ENCODE assay signal across 8 cellular contexts in genomic region chr2:218405365-218406208, GRCh38. TPM values are rescaled to one million over a fixed set of nuclear protein-coding genes. Genes with fewer than 3 reads are reported as not detected.
DNase-seq lines count a peak whose midpoint lies in the region; ATAC-seq and TF ChIP-seq lines count a peak whose summit lies in the region.

No MANE protein-coding gene starts in this region.

- peak overlapping the region; percentile 43 for H3K4me3 ChIP-seq in brain microvascular endothelial cell (ENCODE audit: low read depth, low read length)
- H3K4me3 ChIP-seq in mesenchymal stem cell (ENCODE audit: insufficient read depth in 1 of 2, low read depth in 1 of 2, low read length in 2 of 2) = peak overlapping the region; percentile 34 to 74
- H3K4me3 ChIP-seq in upper lobe of left lung = peak overlapping the region in 3 of 4 donors; percentile 34 to 56 (median 53)

- peak overlapping the region; percentile 100 for H3K27ac ChIP-seq in 22Rv1
- peak overlapping the region; percentile 72 for H3K27ac ChIP-seq in KOPT-K1 (ENCODE audit: low read depth, low read length, poor library complexity, severe bottlenecking)
- H3K27ac ChIP-seq in brain microvascular endothelial cell = peak overlapping the region; percentile 42
- peak overlapping the region; percentile 86 for H3K27ac ChIP-seq in mesenchymal stem cell (ENCODE audit: low read length, poor library complexity, severe bottlenecking)
- H3K27ac ChIP-seq in upper lobe of left lung = peak overlapping the region; percentile 80 to 93 (median 88)

- H2BK120ac ChIP-seq in mesenchymal stem cell (ENCODE audit: low read depth, low read length) = peak overlapping the region; percentile 78

- no peaks in the 10 kb centered on the region for H3K9me3 ChIP-seq in KOPT-K1 (ENCODE audit: insufficient read depth, low read length, poor library complexity, severe bottlenecking)
- H3K9me3 ChIP-seq in mesenchymal stem cell (ENCODE audit: control insufficient read depth, low read length) = no peaks in the 10 kb centered on the region
- no peaks in the 10 kb centered on the region for H3K9me3 ChIP-seq in upper lobe of left lung

- H3K4me1 ChIP-seq in mesenchymal stem cell (ENCODE audit: control insufficient read depth, insufficient read depth, low read depth, low read length) (peaks cover 38% of the 10 kb centered on the region), upper lobe of left lung (peaks cover 48 to 70% (median 59%) of the 10 kb centered on the region in 4 donors)

- peak overlapping the region; percentile 85 for H2AK5ac ChIP-seq in mesenchymal stem cell (ENCODE audit: low read length, severe bottlenecking)

- peak overlapping the region; percentile 84 for H3K4me2 ChIP-seq in mesenchymal stem cell (ENCODE audit: low read length, poor library complexity, severe bottlenecking)

- peak overlapping the region; percentile 36 for H2BK5ac ChIP-seq in mesenchymal stem cell (ENCODE audit: low read depth, low read length, poor library complexity, severe bottlenecking)

- peak overlapping the region; percentile 2 for H2AFZ ChIP-seq in mesenchymal stem cell (ENCODE audit: low read depth, low read length)

- H3K79me1 ChIP-seq in mesenchymal stem cell (replicated peaks; ENCODE audit: low read length, poor library complexity, severe bottlenecking) = peaks cover 24% of the 10 kb centered on the region

- DNase-seq in brain microvascular endothelial cell (no peak), mesenchymal stem cell (peak; percentile 28), upper lobe of left lung (peak; percentile 34), OCI-M2 (lab: John Stamatoyannopoulos, UW; ENCODE audit: unreplicated experiment) (no peak), NCI-H1436 treated with DMSO at 0.1 percent for 48 hours (lab: John Stamatoyannopoulos, UW) (no peak)

- TF ChIP-seq CTCF in 22Rv1 (IDR thresholded peaks at IDR 0.05) = no peak
- no peak for TF ChIP-seq CTCF in brain microvascular endothelial cell (IDR thresholded peaks at IDR 0.05; ENCODE audit: low read depth, low read length, missing control alignments)
- TF ChIP-seq CTCF in upper lobe of left lung (IDR thresholded peaks at IDR 0.05) = no peak

- H3K14ac ChIP-seq in mesenchymal stem cell (ENCODE audit: low read length in 2 of 2) = peak overlapping the region in 1 of 2 experiments; percentile 23

- whole genome bisulfite sequencing in mesenchymal stem cell = 15% methylated on average over 19 of the region's 21 CpGs
- 30 to 36% methylated on average over 7 to 15 of the region's 21 CpGs for WGBS in upper lobe of left lung, 2 donors

- peak overlapping the region; percentile 90 for H4K8ac ChIP-seq in mesenchymal stem cell (ENCODE audit: low read length)

- TF ChIP-seq POLR2A in upper lobe of left lung (IDR thresholded peaks at IDR 0.05) = peak in 1 of 4 donors; percentile 41

- peak; percentile 21 for ATAC-seq in GM19397 (IDR thresholded peaks at IDR 0.05; ENCODE audit: unreplicated experiment)
- ATAC-seq in upper lobe of left lung (ENCODE audit: low FRiP score in 2 of 2) = peak in 1 of 2 donors; percentile 3

- peak overlapping the region; percentile 16 to 96 for H3K4ac ChIP-seq in mesenchymal stem cell (ENCODE audit: low read depth in 1 of 2, low read length in 2 of 2)

- peak overlapping the region; percentile 78 for H4K91ac ChIP-seq in mesenchymal stem cell (ENCODE audit: low read length)

- no peak for TF ChIP-seq EP300 in upper lobe of left lung (IDR thresholded peaks at IDR 0.05)

- in situ Hi-C loops in brain microvascular endothelial cell (cut with HindIII; ENCODE audit: low pct_ligation_motif_present, low sequenced_read_pairs) = no loop called here

- H3K23ac ChIP-seq in mesenchymal stem cell (ENCODE audit: low read length in 2 of 2) = peak overlapping the region in 1 of 2 experiments; percentile 14

- H3K36me3 ChIP-seq in KOPT-K1 (ENCODE audit: insufficient read depth, low read length) (peaks cover 35% of the 10 kb centered on the region; the same call in 1 of the 2 replicates), brain microvascular endothelial cell (replicated peaks) (peaks cover 20% of the 10 kb centered on the region), mesenchymal stem cell (ENCODE audit: control insufficient read depth in 1 of 2, insufficient read depth in 2 of 2, low read depth in 1 of 2, low read length in 2 of 2) (peaks cover 29 to 45% of the 10 kb centered on the region in 2 experiments), upper lobe of left lung (peaks cover 21 to 43% (median 35%) of the 10 kb centered on the region in 4 donors)

- H3K18ac ChIP-seq in mesenchymal stem cell (ENCODE audit: low read depth in 1 of 2, low read length in 2 of 2) = peak overlapping the region; percentile 76 to 94

- H2BK15ac ChIP-seq in mesenchymal stem cell (ENCODE audit: low read depth, poor library complexity, severe bottlenecking) = peak overlapping the region; percentile 81

- H3K27me3 ChIP-seq in brain microvascular endothelial cell (replicated peaks) = no peaks in the 10 kb centered on the region
- H3K27me3 ChIP-seq in mesenchymal stem cell (ENCODE audit: control insufficient read depth in 1 of 2, insufficient read depth in 1 of 2, low read length in 2 of 2) = no peaks in the 10 kb centered on the region
- H3K27me3 ChIP-seq in upper lobe of left lung = no peaks in the 10 kb centered on the region

- H3K9ac ChIP-seq in mesenchymal stem cell (ENCODE audit: low read length) = peak overlapping the region; percentile 77

- H2BK12ac ChIP-seq in mesenchymal stem cell (ENCODE audit: low read length in 2 of 2) = peak overlapping the region; percentile 81 to 90

RNA-seq across cellular contexts. Expression of gene CTDSP1, which starts 5.9 kb away (rescaled TPM):
- polyA plus RNA-seq in mesenchymal stem cell (2013, experiment 1 of 2) = 65.2 TPM
- 63.8 TPM for polyA plus RNA-seq in mesenchymal stem cell (2013, experiment 2 of 2)
- 100 to 1,000 TPM in 5 of 6 donors, 10 to 100 TPM in 1; 96.6 to 239 (median 189) TPM for total RNA-seq in upper lobe of left lung

RNA-seq across cellular contexts. Expression of gene VIL1, which starts 13.3 kb away (rescaled TPM):
- polyA plus RNA-seq in mesenchymal stem cell (2013, experiment 1 of 2) = not detected
- under 0.01 TPM for polyA plus RNA-seq in mesenchymal stem cell (2013, experiment 2 of 2)
- under 1 TPM in 3 of 6 donors, not detected in 3; 0.29 to 0.76 (median 0.40) TPM for total RNA-seq in upper lobe of left lung

RNA-seq across cellular contexts. Expression of gene SLC11A1, which starts 23.5 kb away (rescaled TPM):
- 0.10 TPM for polyA plus RNA-seq in mesenchymal stem cell (2013, experiment 1 of 2)
- 0.10 TPM for polyA plus RNA-seq in mesenchymal stem cell (2013, experiment 2 of 2)
- total RNA-seq in upper lobe of left lung = 1,000 to 10,000 TPM in 2 of 6 donors, 100 to 1,000 TPM in 4; 145 to 3,249 (median 371) TPM

RNA-seq across cellular contexts. Expression of gene CATIP, which starts 48.9 kb away (rescaled TPM):
- polyA plus RNA-seq in mesenchymal stem cell (2013, experiment 1 of 2) = not detected
- not detected for polyA plus RNA-seq in mesenchymal stem cell (2013, experiment 2 of 2)
- 1 to 10 TPM in 5 of 6 donors, under 1 TPM in 1; 0.77 to 8.5 (median 4.3) TPM for total RNA-seq in upper lobe of left lung

Comparison
In these comparisons a context has a peak if more than half of its experiments do, and no peak if none do; other contexts are left out.
1. H3K27ac ChIP-seq: peak in every context shown above with its lines; median percentile 100 in 22Rv1; 88 in upper lobe of left lung; 86 in mesenchymal stem cell; 72 in KOPT-K1; 42 in brain microvascular endothelial cell.
2. DNase-seq: peak in mesenchymal stem cell (single experiment) and upper lobe of left lung (2 of 2); none in brain microvascular endothelial cell (single experiment), OCI-M2 (single experiment) and NCI-H1436 treated with DMSO at 0.1 percent for 48 hours (single experiment).
3. Peak in every context shown above with its lines, with median percentiles within 50 percentile points of each other: H3K4me3 ChIP-seq.